ENCODE assay signal across 8 cellular contexts in the genomic region with DNA sequence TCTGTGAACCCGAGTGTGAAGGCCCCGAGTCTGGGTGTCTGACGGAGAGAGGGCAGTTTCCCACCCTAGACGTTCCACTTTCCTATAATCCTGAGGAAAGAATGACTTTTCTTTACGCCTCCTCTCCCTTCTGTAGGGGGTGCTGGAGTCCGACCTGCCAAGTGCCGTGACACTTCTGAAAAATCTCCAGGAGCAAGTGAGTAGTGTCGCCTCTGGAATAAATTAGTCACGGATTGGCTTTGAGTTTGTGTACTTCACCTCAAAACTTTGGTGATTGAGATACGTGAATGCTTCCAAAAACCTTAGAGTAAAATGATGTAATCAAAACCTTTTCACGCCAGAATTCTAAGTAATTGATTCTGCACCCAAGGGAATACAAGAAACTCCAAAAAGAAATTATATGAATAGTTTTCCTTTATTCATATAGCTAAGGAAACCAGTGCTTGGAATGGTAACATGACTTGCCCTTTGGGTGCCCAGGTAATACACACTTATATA. TPM values are rescaled to one million over a fixed set of nuclear protein-coding genes. Genes with fewer than 3 reads are reported as not detected.
DNase-seq lines count a peak whose midpoint lies in the region; ATAC-seq and TF ChIP-seq lines count a peak whose summit lies in the region.

No MANE protein-coding gene starts in this region.

- intact Hi-C loops in posterior cingulate gyrus (cut with DNase I), result loop anchor here (2.0 to 5.0 kb wide), 3 partner anchors 88 to 141 kb away; a partner anchor contains a TSS

- H3K4me1 ChIP-seq in ectodermal cell (ENCODE audit: control insufficient read depth, insufficient read depth, low read length) (peaks cover 6% of the 10 kb centered on the region), neutrophil (ENCODE audit: control insufficient read depth in 1 of 2, insufficient read depth in 1 of 2, low read depth in 1 of 2, low read length in 1 of 2) (peaks cover 9 to 16% of the 10 kb centered on the region in 2 experiments)

- peaks cover 21% of the 10 kb centered on the region for H3K36me3 ChIP-seq in ectodermal cell (ENCODE audit: control insufficient read depth, insufficient read depth, low read length)
- H3K36me3 ChIP-seq in neutrophil, result peaks cover 31% of the 10 kb centered on the region

- H3K27me3 ChIP-seq in ectodermal cell (ENCODE audit: control insufficient read depth, insufficient read depth, low read length, poor library complexity, severe bottlenecking) (no peaks in the 10 kb centered on the region), neutrophil (no peaks in the 10 kb centered on the region)

- WGBS in ectodermal cell, 2 experiments, result 2 to 5% methylated on average over 10 to 11 of the region's 11 CpGs

- H3K9me3 ChIP-seq in ectodermal cell (ENCODE audit: control insufficient read depth, low read length) (no peaks in the 10 kb centered on the region), neutrophil (no peaks in the 10 kb centered on the region)

- DNase-seq in NCI-H1436 treated with DMSO at 0.1 percent for 48 hours (lab: John Stamatoyannopoulos, UW) (no peak), posterior cingulate gyrus (no peak), NCI-H2081 (lab: John Stamatoyannopoulos, UW) (no peak)

- no peak for TF ChIP-seq CTCF in neutrophil (IDR thresholded peaks at IDR 0.05)

- H3K27ac ChIP-seq in ectodermal cell (ENCODE audit: insufficient read depth, low read depth, low read length, poor library complexity, severe bottlenecking) (no peak overlapping the region), neutrophil (peak overlapping the region; percentile 81)

- peak overlapping the region; percentile 77 for H3K4me3 ChIP-seq in ectodermal cell (ENCODE audit: insufficient read depth, low read depth, low read length)
- peak overlapping the region; percentile 79 to 82 for H3K4me3 ChIP-seq in neutrophil (ENCODE audit: low read depth in 1 of 2, low read length in 1 of 2)

- peak; percentile 13 for ATAC-seq in GM18511 (IDR thresholded peaks at IDR 0.05; ENCODE audit: unreplicated experiment)
- peak; percentile 12 for ATAC-seq in HG03457 (IDR thresholded peaks at IDR 0.05; ENCODE audit: unreplicated experiment)
- ATAC-seq in GM18873 (IDR thresholded peaks at IDR 0.05; ENCODE audit: low FRiP score, unreplicated experiment), result no peak

RNA-seq across cellular contexts. Expression of a gene that starts 0.5 kb away (rescaled TPM):
- polyA plus RNA-seq in ectodermal cell (2013, experiment 1 of 4), result 54.9 TPM
- 53.1 TPM for polyA plus RNA-seq in ectodermal cell (2013, experiment 2 of 4)
- polyA plus RNA-seq in ectodermal cell (2013, experiment 3 of 4), result 46.4 TPM
- polyA plus RNA-seq in ectodermal cell (2013, experiment 4 of 4), result 51.8 TPM

RNA-seq across cellular contexts. Expression of a gene that starts 34.5 kb away (rescaled TPM):
- polyA plus RNA-seq in ectodermal cell (2013, experiment 1 of 4), result 0.46 TPM
- polyA plus RNA-seq in ectodermal cell (2013, experiment 2 of 4), result 0.44 TPM
- 0.32 TPM for polyA plus RNA-seq in ectodermal cell (2013, experiment 3 of 4)
- polyA plus RNA-seq in ectodermal cell (2013, experiment 4 of 4), result 0.57 TPM
